In genomic region chr4:79308971-79309370, GRCh38 we compare ENCODE assay signal across 32 cellular contexts. TPM values are rescaled to one million over a fixed set of nuclear protein-coding genes. Genes with fewer than 3 reads are reported as not detected.
"Had no signal": no experiment of that assay in that cellular context is flagged by ENCODE, and none has a peak within 500 bp of the region (broad histone marks: within the 10 kb centered on the region; RNA-seq: fewer than 3 reads in every experiment).

No MANE protein-coding gene starts in this region.

- H3K9me3 ChIP-seq: colonic mucosa, esophagus squamous epithelium, gastrocnemius medialis, heart left ventricle, left lung, lower lobe of right lung, mucosa of descending colon had no signal

- H3K36me3 Mint-ChIP-seq: immature natural killer cell, mesothelial cell of epicardium, naive B cell had no signal

- H2AFZ ChIP-seq: hepatocyte had no signal

- H3K27ac Mint-ChIP-seq: dendritic cell treated with granulocyte-macrophage colony-stimulating factor and Interleukin-4, amounts not matched to agents 40 ng/mL and 50 ng/mL, for 4 days; effector memory CD8-positive, alpha-beta T cell; endodermal cell; immature natural killer cell; mesothelial cell of epicardium; naive B cell had no signal

- H3K79me2 ChIP-seq: hepatocyte had no signal

- DNase-seq: colonic mucosa; cortex of kidney; effector CD8-positive, alpha-beta T cell; effector memory CD8-positive, alpha-beta T cell; endodermal cell; erythroblast; esophagus squamous epithelium; foreskin fibroblast; foreskin melanocyte; gastrocnemius medialis; heart left ventricle; hypothalamus; immature natural killer cell; islet precursor cell; kidney; kidney glomerular epithelial cell; left ventricle myocardium superior; lower lobe of right lung; mesenchymal stem cell; mucosa of descending colon; naive B cell had no signal

- H3K27me3 Mint-ChIP-seq: dendritic cell treated with granulocyte-macrophage colony-stimulating factor and Interleukin-4, amounts not matched to agents 40 ng/mL and 50 ng/mL, for 4 days; effector memory CD8-positive, alpha-beta T cell had no signal

- ATAC-seq: effector memory CD8-positive, alpha-beta T cell; esophagus mucosa; gastrocnemius medialis; heart left ventricle; left lung; left ventricle myocardium superior; lower lobe of right lung; mucosa of descending colon had no signal

- H3K27ac ChIP-seq: colonic mucosa, epithelial cell of prostate, esophagus squamous epithelium, gastrocnemius medialis, heart left ventricle, hepatocyte, left lung, lower lobe of right lung had no signal

- H3K4me3 Mint-ChIP-seq: dendritic cell treated with granulocyte-macrophage colony-stimulating factor and Interleukin-4, amounts not matched to agents 40 ng/mL and 50 ng/mL, for 4 days; effector memory CD8-positive, alpha-beta T cell; endodermal cell; immature natural killer cell; mesothelial cell of epicardium; naive B cell had no signal

- H3K27me3 ChIP-seq: colonic mucosa, esophagus squamous epithelium, gastrocnemius medialis, heart left ventricle, hepatocyte, left lung had no signal

- H3K4me3 ChIP-seq: colonic mucosa, esophagus squamous epithelium, gastrocnemius medialis, heart left ventricle, hepatocyte, left lung, lower lobe of right lung, mucosa of descending colon had no signal

- H3K9me3 Mint-ChIP-seq: dendritic cell treated with granulocyte-macrophage colony-stimulating factor and Interleukin-4, amounts not matched to agents 40 ng/mL and 50 ng/mL, for 4 days; effector memory CD8-positive, alpha-beta T cell; endodermal cell; mesothelial cell of epicardium; naive B cell had no signal

- H3K4me2 ChIP-seq: hepatocyte had no signal

- H3K4me1 Mint-ChIP-seq: endodermal cell, immature natural killer cell, naive B cell had no signal

- H3K36me3 ChIP-seq: colonic mucosa, esophagus squamous epithelium, gastrocnemius medialis, heart left ventricle, left lung, lower lobe of right lung had no signal

- H3K4me1 ChIP-seq: colonic mucosa, esophagus squamous epithelium, gastrocnemius medialis, heart left ventricle, left lung, lower lobe of right lung had no signal

RNA-seq across cellular contexts. Expression of gene NAA11, which starts 16.9 kb away (rescaled TPM):
- total RNA-seq: colonic mucosa, dermis microvascular lymphatic vessel endothelial cell, endodermal cell, esophagus mucosa, esophagus squamous epithelium, gastrocnemius medialis, heart left ventricle, hepatocyte, kidney, left lung, left ventricle myocardium superior, lower leg skin, lower lobe of right lung, lung microvascular endothelial cell, mesenteric fat pad, mesothelial cell of epicardium, mucosa of descending colon, myocyte had no signal
- polyA plus RNA-seq: heart left ventricle, hepatocyte, immature natural killer cell had no signal
